Comparison of ENCODE assay signal across 1 cellular context in genomic region chr12:6954754-6955461, GRCh38.
TF ChIP-seq lines count a peak whose summit lies in the region.

No MANE protein-coding gene starts in this region.

TF ChIP-seq in HepG2, 621 proteins besides CTCF, POLR2A, EP300 and RAD21:
- no peak for TF ChIP-seq MED13 (CRISPR knock-in tag; IDR thresholded peaks at IDR 0.05)
- no peak for TF ChIP-seq SALL1 (CRISPR knock-in tag; IDR thresholded peaks at IDR 0.05)
- TF ChIP-seq GTF2F1 (IDR thresholded peaks at IDR 0.05; ENCODE audit: low read length) = no peak
- TF ChIP-seq NR2F2 (IDR thresholded peaks at IDR 0.05; ENCODE audit: borderline replicate concordance, low read depth) = no peak
- TF ChIP-seq GPN1 (CRISPR knock-in tag; IDR thresholded peaks at IDR 0.05; ENCODE audit: borderline replicate concordance) = no peak
- TF ChIP-seq U2AF2 (IDR thresholded peaks at IDR 0.05; ENCODE audit: low read depth, low read length) = no peak
- no peak for TF ChIP-seq DRAP1 (CRISPR knock-in tag; IDR thresholded peaks at IDR 0.05)
- TF ChIP-seq POGK (CRISPR knock-in tag; conservative IDR thresholded peaks at IDR 0.05) = no peak
